ENCODE assay signal across 25 cellular contexts in genomic region chr3:99777708-99778107, GRCh38. TPM values are rescaled to one million over a fixed set of nuclear protein-coding genes. Genes with fewer than 3 reads are reported as not detected.
DNase-seq lines count a peak whose midpoint lies in the region; ATAC-seq, FAIRE-seq and TF ChIP-seq lines count a peak whose summit lies in the region.
"Had no signal": no experiment of that assay in that cellular context is flagged by ENCODE, and none has a peak within 500 bp of the region (broad histone marks: within the 10 kb centered on the region; RNA-seq: fewer than 3 reads in every experiment).

No MANE protein-coding gene starts in this region.

- H3K27me3 Mint-ChIP-seq in nephron (ENCODE audit: low read depth), result peaks cover 4% of the 10 kb centered on the region
- no peaks in the 10 kb centered on the region for H3K27me3 Mint-ChIP-seq in MCF 10A (ENCODE audit: insufficient read depth, unreplicated experiment)

- H3K4me1 ChIP-seq in K562 (replicated peaks in 1 of 2; ENCODE audit: control insufficient read depth in 2 of 2, insufficient read depth in 2 of 2, low read length in 2 of 2), result peaks cover 0 to 12% of the 10 kb centered on the region in 2 experiments; a peak in 3 of 5 replicates
- H3K4me1 ChIP-seq in MM.1S (ENCODE audit: low read length), result no peaks in the 10 kb centered on the region

- H3K4me3 Mint-ChIP-seq in nephron, result no peak overlapping the region
- no peak overlapping the region for H3K4me3 Mint-ChIP-seq in MCF 10A (ENCODE audit: unreplicated experiment)
- H3K4me3 Mint-ChIP-seq: CD8-positive, alpha-beta T cell; H9 had no signal

- no peaks in the 10 kb centered on the region for H3F3A ChIP-seq in MM.1S (ENCODE audit: insufficient read depth, low read length)

- H3K36me3 Mint-ChIP-seq in nephron (ENCODE audit: low read depth) (no peaks in the 10 kb centered on the region), MCF 10A (ENCODE audit: insufficient read depth, unreplicated experiment) (peaks cover 17% of the 10 kb centered on the region)
- H3K36me3 Mint-ChIP-seq: CD8-positive, alpha-beta T cell had no signal

- no peaks in the 10 kb centered on the region for H3K27me3 ChIP-seq in K562 (ENCODE audit: control insufficient read depth in 2 of 2, insufficient read depth in 2 of 2, low read length in 2 of 2)
- no peaks in the 10 kb centered on the region for H3K27me3 ChIP-seq in MM.1S (replicated peaks; ENCODE audit: insufficient read depth, low read length)
- H3K27me3 ChIP-seq: MG63 had no signal

- H3K9me2 ChIP-seq in MM.1S (replicated peaks; ENCODE audit: insufficient read depth, low read length), result no peaks in the 10 kb centered on the region

- no peak for FAIRE-seq in K562 (lab: Jason Lieb, UNC)
- FAIRE-seq: GM19239 had no signal

- H3K4me3 ChIP-seq in K562, result no peak overlapping the region
- H3K4me3 ChIP-seq in MM.1S (ENCODE audit: low read length), result no peak overlapping the region
- H3K4me3 ChIP-seq: MG63 had no signal

- H3K27ac ChIP-seq in K562 (ENCODE audit: extremely low read depth, low read depth, low read length), result no peak overlapping the region
- no peak overlapping the region for H3K27ac ChIP-seq in MM.1S (ENCODE audit: low read length)
- H3K27ac ChIP-seq: 22Rv1 had no signal

- no peak for TF ChIP-seq EP300 in K562 (IDR thresholded peaks at IDR 0.05; ENCODE audit: low read length)

- H4K20me1 ChIP-seq in K562 (replicated peaks; ENCODE audit: control insufficient read depth, insufficient read depth, low read length), result no peaks in the 10 kb centered on the region
- no peaks in the 10 kb centered on the region for H4K20me1 ChIP-seq in MM.1S (ENCODE audit: insufficient read depth, low read length)

- intact Hi-C loops in K562 (cut with micrococcal nuclease), result no loop called here
- intact Hi-C loops in MCF 10A (cut with micrococcal nuclease), result no loop called here

- in situ Hi-C loops in K562 (cut with MboI), result no loop called here

- no peak overlapping the region for H3K4me2 ChIP-seq in K562 (ENCODE audit: insufficient read depth, low read length)
- H3K4me2 ChIP-seq in MM.1S (ENCODE audit: low read depth, low read length), result no peak overlapping the region

- BruUV-seq in K562 (replicated peaks; lab: Mats Ljungman, UMichigan), result no TSS peak
- no TSS peak for BruUV-seq in MCF 10A (replicated peaks; lab: Mats Ljungman, UMichigan)

- no peak for TF ChIP-seq POLR2A in K562 (conservative IDR thresholded peaks at IDR 0.05)

- ATAC-seq in K562 (no peak), HG02884 (IDR thresholded peaks at IDR 0.05; ENCODE audit: unreplicated experiment) (no peak)
- ATAC-seq: CD8-positive, alpha-beta T cell; Panc1 had no signal

- CTCF ChIA-PET in K562 (lab: Yijun Ruan, JAX; ENCODE audit: low intra/inter-chr PET ratio), result interaction anchor here (0.7 kb wide), 1 partner anchor 161 kb away, joined by 3 read pairs; no protein-coding TSS in a partner anchor
- CTCF ChIA-PET in MCF 10A (lab: Yijun Ruan, JAX), result interaction anchor here (0.7 to 1.2 kb wide), 4 partner anchors 11 to 605 kb away, joined by 3 to 4 read pairs (median 3); no protein-coding TSS in a partner anchor

- H3K9me1 ChIP-seq in K562 (ENCODE audit: control insufficient read depth, insufficient read depth, low read length), result no peaks in the 10 kb centered on the region

- no peaks in the 10 kb centered on the region for H3K9me3 ChIP-seq in K562 (replicated peaks; ENCODE audit: control insufficient read depth, insufficient read depth, low read depth, low read length)
- no peaks in the 10 kb centered on the region for H3K9me3 ChIP-seq in MM.1S (replicated peaks; ENCODE audit: insufficient read depth, low read length)
- H3K9me3 ChIP-seq: MG63 had no signal

- H3K79me2 ChIP-seq in K562 (ENCODE audit: control insufficient read depth, insufficient read depth, low read length) (no peaks in the 10 kb centered on the region), MM.1S (ENCODE audit: low read length) (no peaks in the 10 kb centered on the region)

- TF ChIP-seq CTCF in K562 (IDR thresholded peaks at IDR 0.05 in 2 of 3, conservative IDR thresholded peaks at IDR 0.05 in 1 of 3; ENCODE audit: insufficient read depth in 2 of 3, low read depth in 1 of 3, low read length in 3 of 3), result no peak
- no peak for TF ChIP-seq CTCF in nephron (IDR thresholded peaks at IDR 0.05; ENCODE audit: unreplicated experiment in 3 of 3)
- TF ChIP-seq CTCF in MM.1S (IDR thresholded peaks at IDR 0.05; ENCODE audit: low read length), result no peak
- no peak for TF ChIP-seq CTCF in MCF 10A (IDR thresholded peaks at IDR 0.05; ENCODE audit: unreplicated experiment)

- H3K9me3 Mint-ChIP-seq in nephron (no peaks in the 10 kb centered on the region), MCF 10A (ENCODE audit: unreplicated experiment) (no peaks in the 10 kb centered on the region)
- H3K9me3 Mint-ChIP-seq: CD8-positive, alpha-beta T cell; H9 had no signal

- H3K36me3 ChIP-seq in K562 (ENCODE audit: control insufficient read depth, insufficient read depth, low read length) (no peaks in the 10 kb centered on the region), MM.1S (replicated peaks; ENCODE audit: insufficient read depth, low read length) (no peaks in the 10 kb centered on the region)
- H3K36me3 ChIP-seq: MG63 had no signal

- H3K9ac ChIP-seq in K562 (ENCODE audit: insufficient read depth in 1 of 2, low read depth in 2 of 2, low read length in 2 of 2), result no peak overlapping the region
- H3K9ac ChIP-seq in MM.1S (ENCODE audit: low read length), result no peak overlapping the region

- H2AFZ ChIP-seq in K562 (ENCODE audit: low read depth, low read length) (0 out of 2 replicates have a peak overlapping the region, but pooled peaks have one; percentile 64), MM.1S (ENCODE audit: low read length) (no peak overlapping the region)

- DNase-seq in DMS 273 (lab: John Stamatoyannopoulos, UW; ENCODE audit: unreplicated experiment) (peak; percentile 70), DMS 273 treated with DMSO at 0.1 percent for 48 hours (lab: John Stamatoyannopoulos, UW) (no peak), K562 (ENCODE audit: extremely low read depth in 1 of 4, low spot score in 3 of 4) (no peak), MM.1S (no peak), MCF 10A (ENCODE audit: unreplicated experiment) (no peak), NAMALWA (ENCODE audit: low spot score) (no peak)
- DNase-seq: C1 segment of cervical spinal cord; CD8-positive, alpha-beta T cell; DMS53; GDM1; H9; IMR-90; MG63; NCI-H1092; NCI-H1436; NCI-H2029; NCI-H226; NCI-H510A treated with DMSO at 0.1 percent for 48 hours; NCI-H82; SIG-M5 had no signal

- POLR2A ChIA-PET in K562 (lab: Yijun Ruan, JAX) (interaction anchor here (0.8 kb wide), 3 partner anchors 11 to 14 kb away, joined by 3 to 4 read pairs (median 3); no protein-coding TSS in a partner anchor), MCF 10A (lab: Yijun Ruan, JAX) (no interaction called here)

- TF ChIP-seq RAD21 in K562 (CRISPR knock-in tag; conservative IDR thresholded peaks at IDR 0.05 in 1 of 2, IDR thresholded peaks at IDR 0.05 in 1 of 2), result no peak

- H3K4me1 Mint-ChIP-seq in nephron, result peaks cover 23% of the 10 kb centered on the region
- peaks cover 21% of the 10 kb centered on the region for H3K4me1 Mint-ChIP-seq in MCF 10A (ENCODE audit: insufficient read depth, unreplicated experiment)

- 31% methylated on average over 2 of the region's 2 CpGs for WGBS in K562 (ENCODE audit: insufficient coverage, low coverage, missing lambda C conversion rate)

- H3K27ac Mint-ChIP-seq in nephron (peak overlapping the region in 2 of 3 experiments; percentile 29 to 72), MCF 10A (ENCODE audit: low read depth, unreplicated experiment) (no peak overlapping the region)
- H3K27ac Mint-ChIP-seq: CD8-positive, alpha-beta T cell; H9 had no signal

TF ChIP-seq in K562, 482 proteins besides CTCF, POLR2A, EP300 and RAD21:
- TF ChIP-seq SREBF1 (IDR thresholded peaks at IDR 0.05; ENCODE audit: borderline replicate concordance, low read depth, low read length) (no peak), GABPB1 (CRISPR knock-in tag; IDR thresholded peaks at IDR 0.05) (no peak), LCOR (CRISPR knock-in tag; IDR thresholded peaks at IDR 0.05) (no peak)

RNA-seq across cellular contexts. Expression of gene CMSS1, which starts 40.0 kb away (rescaled TPM):
- total RNA-seq in K562 (2011; cell fraction: chromatin; rRNA removed; ENCODE audit: low replicate concordance), result 6.1 and 22.5 TPM in 2 replicates
- total RNA-seq in K562 (2011; cell fraction: nucleolus; rRNA removed), result 5.5 and 6.3 TPM in 2 replicates
- 17.7 and 42.3 TPM in 2 replicates for total RNA-seq in K562 (2011; cell fraction: nucleoplasm; rRNA removed)
- 39.6 and 46.9 TPM in 2 replicates for total RNA-seq in K562 (2014; rRNA removed)
- 85.3 and 86.3 TPM in 2 replicates for total RNA-seq in K562 (2014; rRNA removed; fragmentation: Illumina TruSeq; extraction: Trizol)
- total RNA-seq in K562 (2015; rRNA removed; fragmentation: Illumina TruSeq; extraction: Trizol), result 55.2 and 62.4 TPM in 2 replicates
- 75.7 and 78.7 TPM in 2 replicates for total RNA-seq in K562 (2021)
- 40.2 and 56.1 TPM in 2 replicates for polyA plus RNA-seq in K562 (2011; rRNA removed)
- polyA plus RNA-seq in K562 (2011; cell fraction: cytosol; rRNA removed), result 9.6 and 11.7 TPM in 2 replicates
- polyA plus RNA-seq in K562 (2011; cell fraction: nucleus; rRNA removed), result 9.8 and 11.2 TPM in 2 replicates
- 52.3 and 62.0 TPM in 2 replicates for polyA plus RNA-seq in K562 (2012)
- 58.4 and 72.3 TPM in 2 replicates for polyA plus RNA-seq in K562 (2014; fragmentation: Illumina TruSeq; extraction: Trizol)
- 100 to 1,000 TPM in 1 of 2 experiments, 10 to 100 TPM in 1; 73.0 to 109 TPM for polyA plus RNA-seq in K562 (2014; fragmentation: Nextera tagmentation; extraction: Ambion mirVana)
- 50.6 and 63.8 TPM in 2 replicates for polyA plus RNA-seq in K562 (2014; rRNA removed)
- 21.4 and 25.6 TPM in 2 replicates for polyA minus RNA-seq in K562 (2011; rRNA and poly(A)+ RNA removed)
- polyA minus RNA-seq in K562 (2011; cell fraction: cytosol; rRNA and poly(A)+ RNA removed), result 23.0 and 36.2 TPM in 2 replicates
- polyA minus RNA-seq in K562 (2011; cell fraction: nucleus; rRNA and poly(A)+ RNA removed), result 11.2 and 12.4 TPM in 2 replicates
- 79.7 and 117 TPM in 2 replicates for total RNA-seq in MCF 10A (2022)
